19 cellular contexts compared by ENCODE assay signal in the genomic region with DNA sequence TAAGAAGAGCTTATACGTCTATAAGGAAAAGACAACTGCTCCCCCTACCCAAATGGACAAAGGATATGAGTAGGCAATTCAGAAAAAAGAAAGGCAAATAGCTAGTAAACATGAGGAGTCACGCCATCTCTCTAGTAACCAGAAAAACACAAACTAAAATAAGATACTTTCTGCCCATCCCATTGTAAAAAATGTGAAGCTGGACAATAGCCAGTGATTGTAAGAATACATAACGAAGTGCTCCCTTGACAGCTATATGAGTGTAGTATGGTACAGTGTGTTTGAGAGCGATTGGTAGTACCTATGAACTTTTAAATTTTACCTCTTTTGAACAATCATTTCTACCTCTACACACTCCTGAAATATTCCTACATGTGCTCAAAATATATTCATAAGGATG. TPM values are rescaled to one million over a fixed set of nuclear protein-coding genes. Genes with fewer than 3 reads are reported as not detected.
DNase-seq lines count a peak whose midpoint lies in the region; ATAC-seq and TF ChIP-seq lines count a peak whose summit lies in the region.
"Had no signal": no experiment of that assay in that cellular context is flagged by ENCODE, and none has a peak within 500 bp of the region (broad histone marks: within the 10 kb centered on the region; RNA-seq: fewer than 3 reads in every experiment).

No MANE protein-coding gene starts in this region.

- no peak overlapping the region for H2AFZ ChIP-seq in mesenchymal stem cell (ENCODE audit: low read depth, low read length)

- DNase-seq in EH (ENCODE audit: low read depth), result peak; percentile 29
- peak; percentile 6 for DNase-seq in HT1080 (ENCODE audit: low read depth)
- DNase-seq in RWPE2 (ENCODE audit: low spot score), result no peak
- no peak for DNase-seq in mesenchymal stem cell
- DNase-seq in stimulated activated CD4-positive, alpha-beta T cell treated with anti-CD3 and anti-CD28 coated beads, Interleukin-1b, Interleukin-23, amount 100 ng/mL, for 48 hours, result no peak
- no peak for DNase-seq in SKM-1 treated with dmso at 0.1 percent for 144 hours (lab: John Stamatoyannopoulos, UW; ENCODE audit: unreplicated experiment)
- DNase-seq in occipital lobe (lab: John Stamatoyannopoulos, UW), result no peak
- DNase-seq: BE2C; CD4-positive, alpha-beta memory T cell; COR-L47; DMS153; DMS79 treated with DMSO at 0.1 percent for 48 hours; GDM1; HCEC 1CT; HFFc6 had no signal

- H3K4ac ChIP-seq in mesenchymal stem cell (ENCODE audit: low read depth in 1 of 2, low read length in 2 of 2), result no peak overlapping the region

- peaks cover 12% of the 10 kb centered on the region for H3K4me1 ChIP-seq in RWPE2 (ENCODE audit: insufficient read depth, poor library complexity, severe bottlenecking)
- H3K4me1 ChIP-seq in mesenchymal stem cell (ENCODE audit: control insufficient read depth, insufficient read depth, low read depth, low read length), result no peaks in the 10 kb centered on the region

- ATAC-seq in RWPE2 (ENCODE audit: low read depth), result peak; percentile 37
- ATAC-seq in GM18498 (IDR thresholded peaks at IDR 0.05; ENCODE audit: unreplicated experiment), result no peak
- ATAC-seq: HepG2 had no signal

- no peak overlapping the region for H2BK15ac ChIP-seq in mesenchymal stem cell (ENCODE audit: low read depth, poor library complexity, severe bottlenecking)

- H3K18ac ChIP-seq in mesenchymal stem cell (ENCODE audit: low read depth in 1 of 2, low read length in 2 of 2), result no peak overlapping the region

- H2AK5ac ChIP-seq in mesenchymal stem cell (ENCODE audit: low read length, severe bottlenecking), result no peak overlapping the region

- no peak overlapping the region for H3K14ac ChIP-seq in mesenchymal stem cell (ENCODE audit: low read length in 2 of 2)

- H3K4me3 ChIP-seq in RWPE2 (ENCODE audit: severe bottlenecking) (no peak overlapping the region), mesenchymal stem cell (ENCODE audit: insufficient read depth in 1 of 2, low read depth in 1 of 2, low read length in 2 of 2) (no peak overlapping the region)

- no peak overlapping the region for H2BK120ac ChIP-seq in mesenchymal stem cell (ENCODE audit: low read depth, low read length)

- no peak overlapping the region for H3K4me2 ChIP-seq in mesenchymal stem cell (ENCODE audit: low read length, poor library complexity, severe bottlenecking)

- no peak overlapping the region for H2BK5ac ChIP-seq in mesenchymal stem cell (ENCODE audit: low read depth, low read length, poor library complexity, severe bottlenecking)

- H3K9ac ChIP-seq in mesenchymal stem cell (ENCODE audit: low read length), result peak overlapping the region; percentile 34

- H3K79me1 ChIP-seq in mesenchymal stem cell (replicated peaks; ENCODE audit: low read length, poor library complexity, severe bottlenecking), result no peaks in the 10 kb centered on the region

- no peak overlapping the region for H3K27ac ChIP-seq in RWPE2 (ENCODE audit: poor library complexity, severe bottlenecking)
- H3K27ac ChIP-seq in mesenchymal stem cell (ENCODE audit: low read length, poor library complexity, severe bottlenecking), result no peak overlapping the region
- H3K27ac ChIP-seq: C4-2B had no signal

- H3K9me3 ChIP-seq in RWPE2 (ENCODE audit: severe bottlenecking) (no peaks in the 10 kb centered on the region), mesenchymal stem cell (ENCODE audit: control insufficient read depth, low read length) (no peaks in the 10 kb centered on the region)
- H3K9me3 ChIP-seq: BE2C had no signal

- WGBS in mesenchymal stem cell, result 86% methylated on average over 1 of the region's 4 CpGs

- H4K8ac ChIP-seq in mesenchymal stem cell (ENCODE audit: low read length), result no peak overlapping the region

- no peaks in the 10 kb centered on the region for H3K36me3 ChIP-seq in RWPE2 (ENCODE audit: low read depth)
- no peaks in the 10 kb centered on the region for H3K36me3 ChIP-seq in mesenchymal stem cell (ENCODE audit: control insufficient read depth in 1 of 2, insufficient read depth in 2 of 2, low read depth in 1 of 2, low read length in 2 of 2)
- H3K36me3 ChIP-seq: BE2C had no signal

- no peak overlapping the region for H4K91ac ChIP-seq in mesenchymal stem cell (ENCODE audit: low read length)

- no peaks in the 10 kb centered on the region for H3K27me3 ChIP-seq in RWPE2 (ENCODE audit: insufficient read depth, poor library complexity, severe bottlenecking)
- peaks cover 16 to 37% of the 10 kb centered on the region in 2 experiments for H3K27me3 ChIP-seq in mesenchymal stem cell (ENCODE audit: control insufficient read depth in 1 of 2, insufficient read depth in 1 of 2, low read length in 2 of 2)
- H3K27me3 ChIP-seq: BE2C had no signal

- TF ChIP-seq CTCF in RWPE2 (IDR thresholded peaks at IDR 0.05; ENCODE audit: poor library complexity, severe bottlenecking), result no peak

- no peak overlapping the region for H2BK12ac ChIP-seq in mesenchymal stem cell (ENCODE audit: low read length in 2 of 2)

- H3K23ac ChIP-seq in mesenchymal stem cell (ENCODE audit: low read length in 2 of 2), result no peak overlapping the region

RNA-seq across cellular contexts. Expression of gene GJA8, which starts 7.5 kb away (rescaled TPM):
- total RNA-seq in HT1080 (2014; rRNA removed; shearing (Covaris generic)), result not detected in 2 replicates
- not detected in 2 replicates for polyA plus RNA-seq in HT1080 (2015; cell fraction: cytosol; rRNA removed)
- polyA plus RNA-seq in HT1080 (2015; cell fraction: nucleus; rRNA removed), result not detected in 2 replicates
- polyA plus RNA-seq in mesenchymal stem cell (2013, experiment 1 of 2), result not detected
- not detected for polyA plus RNA-seq in mesenchymal stem cell (2013, experiment 2 of 2)
- total RNA-seq in occipital lobe, result not detected
- total RNA-seq: CD4-positive, alpha-beta memory T cell; H4; HepG2; HFFc6 had no signal
- polyA plus RNA-seq: CD4-positive, alpha-beta memory T cell; HepG2 had no signal

RNA-seq across cellular contexts. Expression of gene GPR89B, which starts 33.1 kb away (rescaled TPM):
- total RNA-seq in HT1080 (2014; rRNA removed; shearing (Covaris generic)), result 6.8 and 7.4 TPM in 2 replicates
- 8.0 and 9.8 TPM in 2 replicates for polyA plus RNA-seq in HT1080 (2015; cell fraction: cytosol; rRNA removed)
- polyA plus RNA-seq in HT1080 (2015; cell fraction: nucleus; rRNA removed), result 25.9 and 28.4 TPM in 2 replicates
- 10.9 TPM for polyA plus RNA-seq in mesenchymal stem cell (2013, experiment 1 of 2)
- 13.7 TPM for polyA plus RNA-seq in mesenchymal stem cell (2013, experiment 2 of 2)
- 29.6 TPM for total RNA-seq in occipital lobe

Comparison
In these comparisons a context has a peak if more than half of its experiments do, and no peak if none do; other contexts are left out.
1. DNase-seq: peak in EH (single experiment) and HT1080 (single experiment); none in RWPE2 (single experiment), mesenchymal stem cell (single experiment), stimulated activated CD4-positive, alpha-beta T cell treated with anti-CD3 and anti-CD28 coated beads, Interleukin-1b, Interleukin-23, amount 100 ng/mL, for 48 hours (single experiment), SKM-1 treated with dmso at 0.1 percent for 144 hours (single experiment) and occipital lobe (single experiment).